In the genomic region with DNA sequence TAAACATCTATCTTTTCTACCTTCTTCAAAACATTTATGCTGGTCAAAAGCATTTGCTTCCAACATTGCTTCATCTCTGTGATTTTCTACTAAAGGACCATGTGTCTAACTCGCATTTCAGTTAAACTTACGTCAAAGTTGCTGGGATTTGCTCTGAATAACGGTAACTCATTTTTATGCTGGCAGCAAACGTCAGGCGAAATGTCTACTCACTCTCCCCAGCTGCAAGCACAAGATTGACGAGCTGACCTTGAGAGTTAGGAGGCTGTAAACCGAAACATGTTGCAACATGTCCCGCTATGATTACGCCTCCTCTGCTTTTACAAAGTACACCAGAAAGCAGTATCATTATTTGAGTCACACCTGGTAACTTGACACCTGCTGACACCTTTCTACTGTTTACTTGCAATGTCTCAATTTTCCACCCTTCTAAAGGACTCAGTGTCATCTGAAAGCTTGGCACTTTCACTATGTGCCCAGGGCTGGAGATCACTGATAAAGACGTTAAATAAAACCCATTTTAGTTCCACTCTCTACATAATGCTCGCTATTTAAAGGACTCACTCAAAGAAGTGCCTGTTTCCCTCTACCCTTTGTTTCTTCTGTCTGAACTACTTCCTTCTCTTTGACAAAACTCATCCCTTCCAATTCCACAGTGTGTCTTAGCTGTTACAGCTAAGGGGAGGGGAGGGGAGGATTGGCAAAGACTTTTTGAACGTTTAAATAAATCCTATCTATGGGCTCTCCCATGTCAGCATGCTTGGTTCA, we compare ENCODE assay signal across 8 cellular contexts.
DNase-seq lines count a peak whose midpoint lies in the region; ATAC-seq and TF ChIP-seq lines count a peak whose summit lies in the region.

No MANE protein-coding gene starts in this region.

- H3K27ac ChIP-seq in ascending aorta (peak overlapping the region; percentile 10 to 69), tibial nerve (peak overlapping the region; percentile 21 to 79 (median 68))

- no peaks in the 10 kb centered on the region for H3K4me1 ChIP-seq in ascending aorta
- peaks cover 0 to 35% (median 5%) of the 10 kb centered on the region in 4 donors for H3K4me1 ChIP-seq in tibial nerve

- TF ChIP-seq CTCF in ascending aorta (IDR thresholded peaks at IDR 0.05) (no peak), tibial nerve (IDR thresholded peaks at IDR 0.05) (no peak)

- DNase-seq in ELF-1 (ENCODE audit: low read depth, low spot score) = peak; percentile 39
- peak; percentile 96 for DNase-seq in NCI-H748 (lab: John Stamatoyannopoulos, UW; ENCODE audit: unreplicated experiment)
- DNase-seq in ascending aorta (ENCODE audit: low spot score in 2 of 2) = peak in 1 of 2 donors; percentile 68
- peak; percentile 86 for DNase-seq in left kidney (ENCODE audit: low read depth, low spot score)
- DNase-seq in tibial nerve (ENCODE audit: low spot score in 2 of 2) = no peak
- no peak for DNase-seq in NCI-H1694 treated with DMSO at 0.1 percent for 48 hours (lab: John Stamatoyannopoulos, UW)

- H3K4me3 ChIP-seq in ascending aorta (peak overlapping the region; percentile 5 to 43), tibial nerve (peak overlapping the region in 3 of 4 donors; percentile 1 to 37 (median 13))

- peak; percentile 61 for ATAC-seq in GM19468 (IDR thresholded peaks at IDR 0.05; ENCODE audit: extremely low read depth, unreplicated experiment)
- ATAC-seq in HG03469 (IDR thresholded peaks at IDR 0.05; ENCODE audit: unreplicated experiment) = peak; percentile 70

- TF ChIP-seq POLR2A in tibial nerve (IDR thresholded peaks at IDR 0.05) = no peak

- H3K9me3 ChIP-seq in ascending aorta (no peaks in the 10 kb centered on the region), tibial nerve (no peaks in the 10 kb centered on the region)

- 40 to 48% methylated on average over 12 of the region's 12 CpGs for WGBS in tibial nerve, 2 donors

- intact Hi-C loops in ascending aorta (cut with DNase I) = no loop called here

- H3K36me3 ChIP-seq in ascending aorta (no peaks in the 10 kb centered on the region), tibial nerve (no peaks in the 10 kb centered on the region)

- H3K27me3 ChIP-seq in ascending aorta (no peaks in the 10 kb centered on the region), tibial nerve (no peaks in the 10 kb centered on the region)

- peak in 1 of 2 donors; percentile 35 for TF ChIP-seq EP300 in tibial nerve (IDR thresholded peaks at IDR 0.05)

Comparison
In these comparisons a context has a peak if more than half of its experiments do, and no peak if none do; other contexts are left out.
1. DNase-seq: peak in ELF-1 (single experiment), NCI-H748 (single experiment) and left kidney (single experiment); none in tibial nerve (0 of 2) and NCI-H1694 treated with DMSO at 0.1 percent for 48 hours (single experiment).